8 cellular contexts compared by ENCODE assay signal in the genomic region with DNA sequence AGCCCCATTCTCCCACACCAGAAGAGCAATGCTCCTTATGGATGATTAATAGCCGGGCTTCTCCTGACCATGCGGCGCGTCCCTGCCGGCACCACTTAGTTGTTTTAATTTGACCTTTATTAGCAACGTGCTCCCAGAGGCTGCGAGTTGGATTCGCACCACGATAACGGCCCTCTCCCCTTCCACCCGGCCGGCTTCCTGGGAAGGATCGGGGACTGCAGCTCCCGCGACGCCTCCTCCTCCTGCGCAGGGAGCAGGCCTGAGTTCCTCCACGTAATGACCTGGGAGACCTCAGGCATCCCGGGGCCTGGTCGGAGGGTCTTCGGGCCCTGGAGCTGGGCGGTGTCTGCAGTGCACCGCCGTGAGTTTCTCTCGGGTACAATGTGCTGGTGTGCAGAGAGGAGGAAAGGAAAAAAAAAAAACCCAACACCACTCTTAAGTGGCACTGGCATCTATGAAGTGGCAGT.
DNase-seq lines count a peak whose midpoint lies in the region; ATAC-seq and TF ChIP-seq lines count a peak whose summit lies in the region.

No MANE protein-coding gene starts in this region.

- no peaks in the 10 kb centered on the region for H3K36me3 ChIP-seq in CD4-positive, alpha-beta memory T cell (ENCODE audit: insufficient read depth, low read length)

- intact Hi-C loops in CD4-positive, alpha-beta memory T cell (cut with micrococcal nuclease): no loop called here

- peaks cover 0 to 9% (median 2%) of the 10 kb centered on the region in 8 donors for H3K9me3 Mint-ChIP-seq in CD4-positive, alpha-beta memory T cell
- peaks cover 11% of the 10 kb centered on the region for H3K9me3 Mint-ChIP-seq in nephron

- H3K4me3 Mint-ChIP-seq in CD4-positive, alpha-beta memory T cell: peak overlapping the region; percentile 68 to 90 (median 79)
- H3K4me3 Mint-ChIP-seq in nephron: peak overlapping the region; percentile 83 to 86 (median 85)

- peaks cover 44% of the 10 kb centered on the region for H3K4me1 ChIP-seq in CD4-positive, alpha-beta memory T cell (ENCODE audit: insufficient read depth, low read length)

- POLR2A ChIA-PET in CD4-positive, alpha-beta memory T cell (lab: Charles Lee; ENCODE audit: partially characterized antibody): interaction anchor here (0.7 kb wide), 1 partner anchor 37 kb away, joined by 3 read pairs; no protein-coding TSS in a partner anchor

- no peak overlapping the region for H3K27ac ChIP-seq in CD4-positive, alpha-beta memory T cell (ENCODE audit: low read depth, low read length)
- H3K27ac ChIP-seq in cingulate gyrus (ENCODE audit: low read depth, low read length): peak overlapping the region; percentile 54

- H3K9me3 ChIP-seq in CD4-positive, alpha-beta memory T cell (ENCODE audit: control insufficient read depth in 1 of 2, low read length in 2 of 2): no peaks in the 10 kb centered on the region

- DNase-seq in CD4-positive, alpha-beta memory T cell: no peak
- DNase-seq in HPDE6-E6E7 (ENCODE audit: extremely low spot score) (no peak), NOMO-1 treated with dmso at 0.1 percent for 144 hours (lab: John Stamatoyannopoulos, UW; ENCODE audit: unreplicated experiment) (no peak), NCI-H187 (lab: John Stamatoyannopoulos, UW) (no peak)

- peaks cover 51% of the 10 kb centered on the region for H3K27me3 ChIP-seq in CD4-positive, alpha-beta memory T cell (ENCODE audit: insufficient read depth, low read length)

- H3K4me3 ChIP-seq in CD4-positive, alpha-beta memory T cell (ENCODE audit: low read length in 2 of 2): no peak overlapping the region

- H3K27me3 Mint-ChIP-seq in CD4-positive, alpha-beta memory T cell: peaks cover 59 to 60% of the 10 kb centered on the region in 2 donors
- H3K27me3 Mint-ChIP-seq in nephron (ENCODE audit: low read depth): peaks cover 97% of the 10 kb centered on the region

- ATAC-seq in HG03521 (IDR thresholded peaks at IDR 0.05; ENCODE audit: unreplicated experiment) (peak; percentile 1), GM18861 (IDR thresholded peaks at IDR 0.05; ENCODE audit: unreplicated experiment) (no peak)

- H3K4me1 Mint-ChIP-seq in CD4-positive, alpha-beta memory T cell: peaks cover 26 to 45% (median 39%) of the 10 kb centered on the region in 4 donors
- H3K4me1 Mint-ChIP-seq in nephron: peaks cover 34% of the 10 kb centered on the region

- H3K36me3 Mint-ChIP-seq in CD4-positive, alpha-beta memory T cell: no peaks in the 10 kb centered on the region
- no peaks in the 10 kb centered on the region for H3K36me3 Mint-ChIP-seq in nephron (ENCODE audit: low read depth)

- H3K27ac Mint-ChIP-seq in CD4-positive, alpha-beta memory T cell: no peak overlapping the region
- H3K27ac Mint-ChIP-seq in nephron: no peak overlapping the region

- CTCF ChIA-PET in CD4-positive, alpha-beta memory T cell (lab: Charles Lee; ENCODE audit: partially characterized antibody): no interaction called here

- TF ChIP-seq CTCF in nephron (IDR thresholded peaks at IDR 0.05; ENCODE audit: unreplicated experiment in 3 of 3): no peak
